ENCODE assay signal across 18 cellular contexts in the genomic region with DNA sequence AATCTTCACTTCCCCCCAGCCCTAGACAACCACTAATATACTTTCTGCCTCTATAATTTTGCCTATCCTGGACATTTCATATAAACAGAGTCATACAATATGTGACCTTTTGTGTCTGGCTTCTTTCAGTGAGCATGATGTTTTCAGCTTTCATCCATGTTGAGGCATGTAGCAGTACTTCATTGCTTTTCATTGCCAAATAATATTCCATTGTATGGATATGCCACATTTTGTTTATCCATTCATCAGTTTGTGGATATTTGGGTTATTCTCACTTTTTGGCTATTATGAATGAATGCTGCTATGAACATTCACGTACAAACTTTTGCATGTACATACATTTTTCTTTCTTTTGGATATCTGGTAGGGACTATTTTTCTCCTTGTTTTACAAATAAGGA. TPM values are rescaled to one million over a fixed set of nuclear protein-coding genes. Genes with fewer than 3 reads are reported as not detected.
A peak's percentile ranks its signal among the peaks of the same experiment; 100 is the strongest.
DNase-seq lines count a peak whose midpoint lies in the region; ATAC-seq and TF ChIP-seq lines count a peak whose summit lies in the region.
"Had no signal": no experiment of that assay in that cellular context is flagged by ENCODE, and none has a peak within 500 bp of the region (broad histone marks: within the 10 kb centered on the region; RNA-seq: fewer than 3 reads in every experiment).

No MANE protein-coding gene starts in this region.

- TF ChIP-seq CTCF in SK-N-SH (IDR thresholded peaks at IDR 0.05) (no peak), RWPE2 (IDR thresholded peaks at IDR 0.05; ENCODE audit: poor library complexity, severe bottlenecking) (no peak), progenitor cell of endocrine pancreas (IDR thresholded peaks at IDR 0.05; ENCODE audit: unreplicated experiment) (no peak)

- peaks cover 4% of the 10 kb centered on the region; the same call in 1 of the 2 replicates for H4K20me1 ChIP-seq in SK-N-SH (ENCODE audit: insufficient read depth)
- H4K20me1 ChIP-seq: BLaER1 had no signal

- TF ChIP-seq EP300 in SK-N-SH (IDR thresholded peaks at IDR 0.05; ENCODE audit: borderline replicate concordance in 1 of 2, low read depth in 1 of 2, low read length in 1 of 2), result no peak

- no peak overlapping the region for H3K9ac ChIP-seq in SK-N-SH
- H3K9ac ChIP-seq: BLaER1 had no signal

- 0 out of 4 replicates have a peak, but pooled peaks cover 0 to 4% of the 10 kb centered on the region in 2 experiments for H3K4me1 ChIP-seq in SK-N-SH (ENCODE audit: control insufficient read depth in 1 of 2, insufficient read depth in 2 of 2, low read depth in 1 of 2, low read length in 1 of 2)
- peaks cover 20% of the 10 kb centered on the region for H3K4me1 ChIP-seq in RWPE2 (ENCODE audit: insufficient read depth, poor library complexity, severe bottlenecking)
- H3K4me1 ChIP-seq: BLaER1 had no signal

- H3K9me3 ChIP-seq in SK-N-SH (no peaks in the 10 kb centered on the region), RWPE2 (ENCODE audit: severe bottlenecking) (no peaks in the 10 kb centered on the region)
- H3K9me3 ChIP-seq: BLaER1 had no signal

- no peaks in the 10 kb centered on the region for H3K27me3 Mint-ChIP-seq in progenitor cell of endocrine pancreas

- ATAC-seq in SK-N-SH treated with all-trans-retinoic acid at 6 μM for 48 hours, result no peak
- ATAC-seq in RWPE2 (ENCODE audit: low read depth), result no peak
- ATAC-seq: HepG2 had no signal

- DNase-seq in SK-N-SH (no peak), RWPE2 (ENCODE audit: low spot score) (no peak), progenitor cell of endocrine pancreas (ENCODE audit: low spot score, unreplicated experiment) (no peak), posterior vena cava (ENCODE audit: low spot score) (no peak), NCI-H2107 treated with DMSO at 0.1 percent for 48 hours (lab: John Stamatoyannopoulos, UW; ENCODE audit: unreplicated experiment) (no peak), activated gamma-delta T cell treated with Interleukin-2 at 50 U/mL for 16 hours (no peak)
- DNase-seq: Calu3; CD4-positive, alpha-beta memory T cell; DMS79 treated with DMSO at 0.1 percent for 48 hours; GF-D8; GOT3; H7 had no signal

- WGBS in SK-N-SH (ENCODE audit: low lambda C conversion rate), result 95% methylated on average over 1 of the region's 1 CpG

- intact Hi-C loops in posterior vena cava (cut with DNase I), result no loop called here

- H3K27me3 ChIP-seq in SK-N-SH (ENCODE audit: insufficient read depth), result no peaks in the 10 kb centered on the region
- no peaks in the 10 kb centered on the region for H3K27me3 ChIP-seq in RWPE2 (ENCODE audit: insufficient read depth, poor library complexity, severe bottlenecking)
- H3K27me3 ChIP-seq: BLaER1 had no signal

- no peak overlapping the region for H3K4me2 ChIP-seq in SK-N-SH
- H3K4me2 ChIP-seq: BLaER1 had no signal

- H3K36me3 ChIP-seq in SK-N-SH (replicated peaks in 1 of 2; ENCODE audit: control insufficient read depth in 1 of 2, insufficient read depth in 2 of 2, low read length in 1 of 2) (no peaks in the 10 kb centered on the region), RWPE2 (ENCODE audit: low read depth) (peaks cover 3% of the 10 kb centered on the region; the same call in 1 of the 2 replicates)
- H3K36me3 ChIP-seq: BLaER1 had no signal

- H3K79me2 ChIP-seq in SK-N-SH (ENCODE audit: insufficient read depth), result peaks cover 3% of the 10 kb centered on the region; the same call in 1 of the 2 replicates

- no peaks in the 10 kb centered on the region for H3K9me3 Mint-ChIP-seq in progenitor cell of endocrine pancreas (ENCODE audit: low read depth)

- H3F3A ChIP-seq in SK-N-SH (replicated peaks; ENCODE audit: insufficient read depth), result no peaks in the 10 kb centered on the region

- peaks cover 31% of the 10 kb centered on the region for H3K4me1 Mint-ChIP-seq in progenitor cell of endocrine pancreas (ENCODE audit: low read depth)
- H3K4me1 Mint-ChIP-seq: CD14-positive monocyte, IgD-negative memory B cell had no signal

- H3K4me3 ChIP-seq in SK-N-SH (ENCODE audit: low read depth in 2 of 2, low read length in 1 of 2) (no peak overlapping the region), RWPE2 (ENCODE audit: severe bottlenecking) (no peak overlapping the region)
- H3K4me3 ChIP-seq: BLaER1 had no signal

- POLR2A ChIA-PET in SK-N-SH (lab: Yijun Ruan, JAX), result no interaction called here

- no peaks in the 10 kb centered on the region for H3K9me2 ChIP-seq in SK-N-SH

- no peak for TF ChIP-seq RAD21 in SK-N-SH (IDR thresholded peaks at IDR 0.05; ENCODE audit: low read length)

- H3K27ac ChIP-seq in SK-N-SH (ENCODE audit: low read depth in 2 of 2, low read length in 1 of 2) (no peak overlapping the region), RWPE2 (ENCODE audit: poor library complexity, severe bottlenecking) (peak overlapping the region; percentile 57)
- H3K27ac ChIP-seq: 22Rv1, BLaER1 had no signal

- no peak overlapping the region for H3K4me3 Mint-ChIP-seq in progenitor cell of endocrine pancreas (ENCODE audit: low read depth)
- H3K4me3 Mint-ChIP-seq: CD14-positive monocyte; CD4-positive, alpha-beta memory T cell; IgD-negative memory B cell had no signal

- CTCF ChIA-PET in SK-N-SH (lab: Yijun Ruan, JAX), result no interaction called here

- H2AFZ ChIP-seq in SK-N-SH (ENCODE audit: low read depth), result no peak overlapping the region

- peak overlapping the region; percentile 68 for H3K27ac Mint-ChIP-seq in progenitor cell of endocrine pancreas
- H3K27ac Mint-ChIP-seq: CD14-positive monocyte; CD4-positive, alpha-beta memory T cell had no signal

- peaks cover 21% of the 10 kb centered on the region for H3K36me3 Mint-ChIP-seq in progenitor cell of endocrine pancreas (ENCODE audit: insufficient read depth)
- H3K36me3 Mint-ChIP-seq: CD14-positive monocyte; CD4-positive, alpha-beta memory T cell; IgD-negative memory B cell had no signal

TF ChIP-seq in SK-N-SH treated with all-trans-retinoic acid at 6 μM for 48 hours, 23 proteins besides CTCF, POLR2A, EP300 and RAD21:
- TF ChIP-seq ESRRG (CRISPR knock-in tag; IDR thresholded peaks at IDR 0.05) (no peak), ZNF8 (CRISPR knock-in tag; IDR thresholded peaks at IDR 0.05) (peak; percentile 87)

TF ChIP-seq in SK-N-SH, 30 proteins besides CTCF, POLR2A, EP300 and RAD21:
- TF ChIP-seq TAF1 (IDR thresholded peaks at IDR 0.05; ENCODE audit: borderline replicate concordance, low read depth, low read length), result no peak
- TF ChIP-seq, protein P1, sequence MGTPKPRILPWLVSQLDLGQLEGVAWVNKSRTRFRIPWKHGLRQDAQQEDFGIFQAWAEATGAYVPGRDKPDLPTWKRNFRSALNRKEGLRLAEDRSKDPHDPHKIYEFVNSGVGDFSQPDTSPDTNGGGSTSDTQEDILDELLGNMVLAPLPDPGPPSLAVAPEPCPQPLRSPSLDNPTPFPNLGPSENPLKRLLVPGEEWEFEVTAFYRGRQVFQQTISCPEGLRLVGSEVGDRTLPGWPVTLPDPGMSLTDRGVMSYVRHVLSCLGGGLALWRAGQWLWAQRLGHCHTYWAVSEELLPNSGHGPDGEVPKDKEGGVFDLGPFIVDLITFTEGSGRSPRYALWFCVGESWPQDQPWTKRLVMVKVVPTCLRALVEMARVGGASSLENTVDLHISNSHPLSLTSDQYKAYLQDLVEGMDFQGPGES (IDR thresholded peaks at IDR 0.05; ENCODE audit: low read depth, low read length), result no peak

RNA-seq across cellular contexts. Expression of gene WWC1, which starts 49.0 kb away (rescaled TPM):
- polyA plus RNA-seq in SK-N-SH (2012; rRNA removed), result 15.2 and 16.9 TPM in 2 replicates
- polyA plus RNA-seq in SK-N-SH (2012; cell fraction: cytosol; rRNA removed), result 12.4 and 13.0 TPM in 2 replicates
- 15.6 and 17.4 TPM in 2 replicates for polyA plus RNA-seq in SK-N-SH (2012; cell fraction: nucleus; rRNA removed)
- total RNA-seq in progenitor cell of endocrine pancreas (62.3 and 70.3 TPM in 2 replicates), posterior vena cava (under 1 TPM; 0.33 to 0.97 TPM)
- polyA plus RNA-seq: CD14-positive monocyte had no signal

Comparison
In these comparisons a context has a peak if more than half of its experiments do, and no peak if none do; other contexts are left out.
1. RNA of gene WWC1, which starts 49.0 kb away (total RNA-seq): 62.3 to 70.3 TPM in progenitor cell of endocrine pancreas; 0.33 to 0.97 TPM in posterior vena cava; every median in the first group is over 10 times any median in the second.